ENCODE assay signal across 7 cellular contexts in the genomic region with DNA sequence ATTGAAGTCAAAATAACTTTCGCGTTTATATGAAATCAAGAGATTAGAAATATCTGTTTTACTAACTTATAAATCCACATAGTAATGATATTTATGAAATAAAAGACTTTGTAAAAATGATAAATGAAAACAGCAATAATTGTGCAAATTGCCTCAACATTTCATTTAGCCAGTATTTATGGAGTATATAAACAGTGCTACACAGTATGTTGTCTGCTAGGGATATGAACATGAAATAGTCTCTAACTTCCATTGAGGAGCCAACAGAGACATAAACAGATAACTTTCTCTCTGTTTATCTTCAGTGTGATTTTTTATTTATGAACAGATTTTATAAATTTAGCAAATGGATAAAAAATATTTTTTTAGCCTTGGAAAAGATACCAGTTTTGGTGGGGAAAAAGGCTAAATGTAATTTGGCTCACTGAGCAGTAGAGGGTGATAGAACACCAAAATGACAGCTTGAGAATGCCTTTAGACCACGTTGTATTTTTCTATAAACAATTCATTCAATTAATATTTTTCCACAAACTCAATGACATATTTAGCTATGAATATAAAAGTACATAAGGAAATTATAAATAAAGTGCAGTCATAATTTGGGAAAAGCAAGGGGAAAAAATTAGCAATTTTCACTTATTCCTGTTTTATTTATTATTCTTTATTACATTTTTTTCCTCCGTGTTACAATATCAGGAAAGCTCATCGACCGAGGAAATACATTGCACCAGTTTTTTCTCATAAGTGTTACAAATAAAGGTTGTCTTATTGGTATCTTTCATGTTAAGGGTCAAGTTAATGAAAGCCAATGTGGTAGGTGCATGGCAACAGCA. TPM values are rescaled to one million over a fixed set of nuclear protein-coding genes. Genes with fewer than 3 reads are reported as not detected.
DNase-seq lines count a peak whose midpoint lies in the region; ATAC-seq and TF ChIP-seq lines count a peak whose summit lies in the region.

No MANE protein-coding gene starts in this region.

- no peak overlapping the region for H3K27ac Mint-ChIP-seq in progenitor cell of endocrine pancreas

- H3K9me3 Mint-ChIP-seq in progenitor cell of endocrine pancreas (ENCODE audit: low read depth) = peaks cover 4% of the 10 kb centered on the region

- TF ChIP-seq CTCF in GM06990 (IDR thresholded peaks at IDR 0.05; ENCODE audit: insufficient read depth, low read length, poor library complexity, severe bottlenecking) (peak; percentile 77), progenitor cell of endocrine pancreas (IDR thresholded peaks at IDR 0.05; ENCODE audit: unreplicated experiment) (peak; percentile 85)

- H3K9me2 ChIP-seq in Karpas-422 (replicated peaks; ENCODE audit: insufficient read depth, low read length) = no peaks in the 10 kb centered on the region

- ATAC-seq in GM18505 (IDR thresholded peaks at IDR 0.05; ENCODE audit: unreplicated experiment) = no peak

- H4K20me1 ChIP-seq in Karpas-422 (ENCODE audit: insufficient read depth, low read depth, low read length) = no peaks in the 10 kb centered on the region

- DNase-seq in GM06990 (ENCODE audit: extremely low read depth, insufficient read length) (no peak), Karpas-422 (peak; percentile 72), SK-N-DZ (ENCODE audit: low spot score) (peak; percentile 22), fibroblast of the conjunctiva (ENCODE audit: low read depth) (peak; percentile 24), progenitor cell of endocrine pancreas (ENCODE audit: low spot score, unreplicated experiment) (no peak), NCI-H187 (lab: John Stamatoyannopoulos, UW) (no peak)

- H3K27me3 Mint-ChIP-seq in progenitor cell of endocrine pancreas = no peaks in the 10 kb centered on the region

- TF ChIP-seq POLR2A in GM18505 (IDR thresholded peaks at IDR 0.05; ENCODE audit: borderline replicate concordance, extremely low read depth, insufficient read depth, insufficient read length) = no peak

- H3K36me3 Mint-ChIP-seq in progenitor cell of endocrine pancreas (ENCODE audit: insufficient read depth) = no peaks in the 10 kb centered on the region

- H3K36me3 ChIP-seq in GM06990 (ENCODE audit: control insufficient read depth, insufficient read depth, low read length) (no peaks in the 10 kb centered on the region), Karpas-422 (ENCODE audit: insufficient read depth, low read length) (no peaks in the 10 kb centered on the region)

- no peaks in the 10 kb centered on the region for H3K9me3 ChIP-seq in Karpas-422 (ENCODE audit: low read length)

- H3K27ac ChIP-seq in Karpas-422 (ENCODE audit: low read length) = no peak overlapping the region

- no peak overlapping the region for H2AFZ ChIP-seq in Karpas-422 (ENCODE audit: low read length)

- H3K4me1 Mint-ChIP-seq in progenitor cell of endocrine pancreas (ENCODE audit: low read depth) = no peaks in the 10 kb centered on the region

- H3K4me1 ChIP-seq in Karpas-422 (ENCODE audit: low read length) = no peaks in the 10 kb centered on the region

- no peak overlapping the region for H3K4me3 Mint-ChIP-seq in progenitor cell of endocrine pancreas (ENCODE audit: low read depth)

- no peak overlapping the region for H3K9ac ChIP-seq in Karpas-422 (ENCODE audit: low read length)

- H3K4me2 ChIP-seq in Karpas-422 (ENCODE audit: low read depth, low read length, poor library complexity, severe bottlenecking) = no peak overlapping the region

- H3K4me3 ChIP-seq in GM06990 (replicated peaks; ENCODE audit: low read depth, low read length) (no peak overlapping the region), Karpas-422 (ENCODE audit: low read length) (no peak overlapping the region)

- H3K27me3 ChIP-seq in GM06990 (replicated peaks; ENCODE audit: control insufficient read depth, insufficient read depth, low read length) (no peaks in the 10 kb centered on the region), Karpas-422 (ENCODE audit: low read length) (no peaks in the 10 kb centered on the region)

- H3K79me2 ChIP-seq in Karpas-422 (ENCODE audit: low read length) = no peaks in the 10 kb centered on the region

RNA-seq across cellular contexts. Expression of gene EEIG2, which starts 47.4 kb away (rescaled TPM):
- 3.4 and 5.0 TPM in 2 replicates for total RNA-seq in Karpas-422 (2014; rRNA removed; shearing (Covaris generic); ENCODE audit: low replicate concordance)
- polyA plus RNA-seq in SK-N-DZ (2014; cell fraction: cytosol; rRNA removed) = 21.6 and 22.8 TPM in 2 replicates
- polyA plus RNA-seq in SK-N-DZ (2014; cell fraction: nucleus; rRNA removed) = 14.4 and 21.0 TPM in 2 replicates
- 6.8 and 7.8 TPM in 2 replicates for total RNA-seq in progenitor cell of endocrine pancreas

Comparison
In these comparisons a context has a peak if more than half of its experiments do, and no peak if none do; other contexts are left out.
1. DNase-seq: peak in Karpas-422 (single experiment), SK-N-DZ (single experiment) and fibroblast of the conjunctiva (single experiment); none in GM06990 (single experiment), progenitor cell of endocrine pancreas (single experiment) and NCI-H187 (0 of 2).